ENCODE assay signal across 9 cellular contexts in the genomic region with DNA sequence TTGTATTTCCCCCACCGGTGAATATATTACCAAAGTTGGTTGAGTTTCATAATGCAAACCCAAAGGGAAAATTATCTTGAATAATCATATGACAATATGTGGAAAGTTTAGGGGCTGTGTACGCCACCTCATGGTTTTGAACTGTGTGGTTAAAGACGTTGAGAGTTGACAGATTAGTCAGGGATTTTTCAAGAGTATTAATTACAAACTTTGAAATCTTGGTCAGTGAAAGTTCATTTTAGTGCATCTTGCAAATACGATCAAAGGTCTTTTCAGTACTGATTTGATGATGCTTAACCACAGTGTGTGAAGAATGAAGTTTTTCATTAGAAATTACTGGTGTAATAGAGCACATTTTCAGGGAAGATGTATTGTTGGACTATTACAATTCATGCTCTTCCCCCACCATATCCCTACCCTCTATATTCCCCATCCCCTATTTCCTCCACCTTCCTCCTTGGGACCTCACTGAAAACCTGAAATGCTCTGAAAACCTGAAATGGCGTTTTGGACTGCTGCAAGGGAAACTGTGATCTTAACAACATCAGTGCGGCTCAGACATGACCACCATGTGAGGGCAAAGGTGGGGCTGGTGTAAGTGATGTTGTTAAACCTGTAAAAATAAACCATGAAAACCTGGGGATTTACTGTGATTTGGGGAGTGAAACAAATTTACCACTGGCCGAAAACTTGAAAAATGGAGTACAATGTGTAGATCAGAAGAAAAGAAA. TPM values are rescaled to one million over a fixed set of nuclear protein-coding genes. Genes with fewer than 3 reads are reported as not detected.
DNase-seq lines count a peak whose midpoint lies in the region; ATAC-seq, FAIRE-seq and TF ChIP-seq lines count a peak whose summit lies in the region.
"Had no signal": no experiment of that assay in that cellular context is flagged by ENCODE, and none has a peak within 500 bp of the region (broad histone marks: within the 10 kb centered on the region; RNA-seq: fewer than 3 reads in every experiment).

No MANE protein-coding gene starts in this region.

- H3K27me3 ChIP-seq in CD4-positive, alpha-beta T cell (ENCODE audit: control insufficient read depth, insufficient read depth, low read length), result peaks cover 60% of the 10 kb centered on the region
- H3K27me3 ChIP-seq: breast epithelium had no signal

- no peaks in the 10 kb centered on the region for H3K9me3 ChIP-seq in CD4-positive, alpha-beta T cell (ENCODE audit: control insufficient read depth, low read length)
- H3K9me3 ChIP-seq: breast epithelium had no signal

- no peaks in the 10 kb centered on the region for H3K9me3 Mint-ChIP-seq in CD4-positive, alpha-beta T cell
- no peaks in the 10 kb centered on the region for H3K9me3 Mint-ChIP-seq in activated naive CD8-positive, alpha-beta T cell (ENCODE audit: low read depth)

- no peak for FAIRE-seq in HTR-8/SVneo (lab: Jason Lieb, UNC)

- no peak overlapping the region for H3K27ac Mint-ChIP-seq in CD4-positive, alpha-beta T cell
- H3K27ac Mint-ChIP-seq in activated naive CD8-positive, alpha-beta T cell, result peak overlapping the region; percentile 86

- peaks cover 4% of the 10 kb centered on the region for H3K36me3 Mint-ChIP-seq in CD4-positive, alpha-beta T cell (ENCODE audit: low read depth)
- H3K36me3 Mint-ChIP-seq in activated naive CD8-positive, alpha-beta T cell, result no peaks in the 10 kb centered on the region

- in situ Hi-C loops in GM13976 (cut with MboI; ENCODE audit: low sequenced_read_pairs, unreplicated experiment), result no loop called here

- CTCF ChIA-PET in CD4-positive, alpha-beta T cell (lab: Charles Lee), result interaction anchor here (2.0 kb wide), 1 partner anchor 9 kb away, joined by 6 read pairs; no protein-coding TSS in a partner anchor

- H3K4me1 Mint-ChIP-seq in CD4-positive, alpha-beta T cell (ENCODE audit: low read depth), result peaks cover 33% of the 10 kb centered on the region
- H3K4me1 Mint-ChIP-seq in activated naive CD8-positive, alpha-beta T cell (ENCODE audit: low read depth), result peaks cover 46% of the 10 kb centered on the region

- ATAC-seq in CD4-positive, alpha-beta T cell (ENCODE audit: poor library complexity), result no peak
- peak; percentile 28 for ATAC-seq in HG02885 (IDR thresholded peaks at IDR 0.05; ENCODE audit: poor library complexity, unreplicated experiment)
- ATAC-seq in GM19397 (IDR thresholded peaks at IDR 0.05; ENCODE audit: unreplicated experiment), result no peak

- peaks cover 71% of the 10 kb centered on the region for H3K27me3 Mint-ChIP-seq in CD4-positive, alpha-beta T cell
- peaks cover 11% of the 10 kb centered on the region for H3K27me3 Mint-ChIP-seq in activated naive CD8-positive, alpha-beta T cell

- intact Hi-C loops in CD4-positive, alpha-beta T cell (cut with DNase I, micrococcal nuclease), result loop anchor here (2.0 to 10.0 kb wide), 6 partner anchors 301 to 936 kb away; a partner anchor contains a TSS

- no peak overlapping the region for H3K27ac ChIP-seq in CD4-positive, alpha-beta T cell (ENCODE audit: low read depth, low read length)

- POLR2A ChIA-PET in CD4-positive, alpha-beta T cell (lab: Charles Lee), result no interaction called here

- DNase-seq in CD4-positive, alpha-beta T cell, result no peak
- DNase-seq in GM13976 (ENCODE audit: low spot score) (peak; percentile 54), NCI-H2107 (lab: John Stamatoyannopoulos, UW) (no peak), HTR-8/SVneo (ENCODE audit: insufficient read length, low spot score) (no peak), NCI-H1694 (lab: John Stamatoyannopoulos, UW) (no peak)

- no peak for TF ChIP-seq CTCF in CD4-positive, alpha-beta T cell (IDR thresholded peaks at IDR 0.05)
- no peak for TF ChIP-seq CTCF in GM13976 (IDR thresholded peaks at IDR 0.05; ENCODE audit: borderline replicate concordance, control extremely low read depth, extremely low read depth, insufficient read depth, missing control alignments)

- peak overlapping the region; percentile 74 for H3K4me3 Mint-ChIP-seq in CD4-positive, alpha-beta T cell
- peak overlapping the region; percentile 67 for H3K4me3 Mint-ChIP-seq in activated naive CD8-positive, alpha-beta T cell

RNA-seq across cellular contexts. Expression of a gene that starts 4.5 kb away (rescaled TPM):
- total RNA-seq in CD4-positive, alpha-beta T cell, result 10 to 100 TPM; 48.6 to 50.1 TPM
